Comparison of ENCODE assay signal across 13 cellular contexts in the genomic region with DNA sequence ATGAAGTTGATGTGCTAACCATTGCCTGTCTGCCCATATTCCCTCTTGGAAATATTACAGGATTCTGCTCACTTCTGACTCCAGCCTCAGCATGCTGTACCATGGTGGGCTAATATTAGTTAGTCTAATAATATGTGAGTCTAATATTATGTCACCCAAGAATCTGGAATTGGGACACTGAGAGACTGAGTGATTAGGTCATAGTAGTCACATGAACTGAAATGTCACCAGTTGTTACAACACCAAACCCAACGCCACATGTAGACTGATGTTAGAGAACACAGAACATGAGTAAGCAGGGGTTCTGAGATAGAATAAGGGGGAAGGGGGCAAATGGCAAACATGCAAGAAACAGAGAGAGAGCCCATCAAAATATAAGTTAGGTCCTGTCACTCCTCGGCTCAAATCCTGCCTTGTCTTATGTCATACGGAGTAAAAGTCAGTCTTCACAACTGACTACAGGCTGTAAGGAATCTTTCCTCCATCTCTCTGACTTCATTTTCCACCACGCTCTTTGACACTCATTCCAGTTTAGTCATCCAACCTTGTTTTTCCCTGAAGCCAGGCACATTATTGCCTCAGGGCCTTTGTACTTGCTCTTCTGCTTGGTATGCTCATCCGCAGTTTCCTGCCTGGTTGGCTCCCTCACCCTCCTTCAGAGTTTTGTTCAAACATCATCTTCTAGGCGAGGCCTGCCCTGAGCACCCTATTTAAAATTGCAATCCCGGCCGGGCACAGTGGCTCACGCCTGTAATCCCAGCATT. TPM values are rescaled to one million over a fixed set of nuclear protein-coding genes. Genes with fewer than 3 reads are reported as not detected.
DNase-seq lines count a peak whose midpoint lies in the region; ATAC-seq, FAIRE-seq and TF ChIP-seq lines count a peak whose summit lies in the region.
"Had no signal": no experiment of that assay in that cellular context is flagged by ENCODE, and none has a peak within 500 bp of the region (broad histone marks: within the 10 kb centered on the region; RNA-seq: fewer than 3 reads in every experiment).

No MANE protein-coding gene starts in this region.

- in situ Hi-C loops in ACHN (cut with HindIII; ENCODE audit: low pct_ligation_motif_present, low pct_unique_long_range_greater_than_20kb, low sequenced_read_pairs), result no loop called here

- CTCF ChIA-PET in GM10248 (lab: Yijun Ruan, JAX), result no interaction called here

- peaks cover 4% of the 10 kb centered on the region for H3K9me3 Mint-ChIP-seq in progenitor cell of endocrine pancreas (ENCODE audit: low read depth)

- H3K27me3 Mint-ChIP-seq in progenitor cell of endocrine pancreas, result peaks cover 58% of the 10 kb centered on the region

- ATAC-seq in GM21737 (IDR thresholded peaks at IDR 0.05; ENCODE audit: unreplicated experiment), result no peak

- no peaks in the 10 kb centered on the region for H3K36me3 Mint-ChIP-seq in progenitor cell of endocrine pancreas (ENCODE audit: insufficient read depth)

- peak overlapping the region; percentile 8 for H3K27ac Mint-ChIP-seq in progenitor cell of endocrine pancreas

- H3K4me1 Mint-ChIP-seq in progenitor cell of endocrine pancreas (ENCODE audit: low read depth), result peaks cover 31% of the 10 kb centered on the region

- POLR2A ChIA-PET in GM10248 (lab: Yijun Ruan, JAX), result no interaction called here

- TF ChIP-seq CTCF in progenitor cell of endocrine pancreas (IDR thresholded peaks at IDR 0.05; ENCODE audit: unreplicated experiment) (no peak), GM10248 (IDR thresholded peaks at IDR 0.05; ENCODE audit: control extremely low read depth, extremely low read depth, low read depth, missing control alignments) (no peak)

- FAIRE-seq in RCC 7860 (lab: Jason Lieb, UNC), result no peak
- FAIRE-seq: pancreas had no signal

- H3K4me3 Mint-ChIP-seq in progenitor cell of endocrine pancreas (ENCODE audit: low read depth), result no peak overlapping the region

- DNase-seq in Daoy (ENCODE audit: low read depth), result peak; percentile 68
- peak; percentile 36 for DNase-seq in RCC 7860 (ENCODE audit: low spot score)
- DNase-seq in fibroblast of peridontal ligament (ENCODE audit: extremely low read depth), result peak; percentile 49
- no peak for DNase-seq in progenitor cell of endocrine pancreas (ENCODE audit: low spot score, unreplicated experiment)
- no peak for DNase-seq in activated effector memory CD4-positive, alpha-beta T cell treated with Interleukin-2 at 50 U/mL for 16 hours
- no peak for DNase-seq in GM10248 (ENCODE audit: extremely low spot score)
- no peak for DNase-seq in ACHN
- DNase-seq: amygdala, NCI-H1105 treated with DMSO at 0.1 percent for 48 hours, NCI-H82, pancreas, T-helper 1 cell had no signal

RNA-seq across cellular contexts. Expression of a gene that starts 9.6 kb away (rescaled TPM):
- total RNA-seq in Daoy (2014; rRNA removed; shearing (Covaris generic)), result 25.8 and 28.7 TPM in 2 replicates
- 54.5 and 55.2 TPM in 2 replicates for total RNA-seq in progenitor cell of endocrine pancreas

Comparison
In these comparisons a context has a peak if more than half of its experiments do, and no peak if none do; other contexts are left out.
1. DNase-seq: peak in Daoy (single experiment), RCC 7860 (single experiment) and fibroblast of peridontal ligament (single experiment); none in progenitor cell of endocrine pancreas (single experiment), activated effector memory CD4-positive, alpha-beta T cell treated with Interleukin-2 at 50 U/mL for 16 hours (single experiment), GM10248 (single experiment) and ACHN (single experiment).